Comparison of ENCODE assay signal across 1 cellular context in genomic region chr6:2952557-2953095, GRCh38.
TF ChIP-seq lines count a peak whose summit lies in the region.

No MANE protein-coding gene starts in this region.

TF ChIP-seq in HepG2, 621 proteins besides CTCF, POLR2A, EP300 and RAD21 (continued from another document and continues in another):
- TF ChIP-seq NPAS2 (CRISPR knock-in tag; IDR thresholded peaks at IDR 0.05; ENCODE audit: borderline replicate concordance) (no peak), CC2D1A (CRISPR knock-in tag; IDR thresholded peaks at IDR 0.05) (0 out of 2 replicates have a peak, but pooled peaks have one; percentile 92), KDM2A (CRISPR knock-in tag; IDR thresholded peaks at IDR 0.05; ENCODE audit: borderline replicate concordance, low read depth) (peak; percentile 94), SMAD9 (CRISPR knock-in tag; IDR thresholded peaks at IDR 0.05) (no peak), ZSCAN9 (CRISPR knock-in tag; IDR thresholded peaks at IDR 0.05; ENCODE audit: borderline replicate concordance) (no peak; the same call in 1 of the 2 replicates), ZFY (CRISPR knock-in tag; IDR thresholded peaks at IDR 0.05) (peak; percentile 67; the same call in 1 of the 2 replicates), NFYC (CRISPR knock-in tag; IDR thresholded peaks at IDR 0.05) (peak; percentile 52; the same call in 1 of the 2 replicates), ZNF546 (CRISPR knock-in tag; conservative IDR thresholded peaks at IDR 0.05) (0 out of 2 replicates have a peak, but pooled peaks have one; percentile 35), SP1 (IDR thresholded peaks at IDR 0.05) (no peak), SP1 (CRISPR knock-in tag; IDR thresholded peaks at IDR 0.05) (no peak), PAWR (CRISPR knock-in tag; IDR thresholded peaks at IDR 0.05; ENCODE audit: borderline replicate concordance) (no peak), PRDM10 (CRISPR knock-in tag; IDR thresholded peaks at IDR 0.05; ENCODE audit: low read depth) (peak; percentile 94), EZH2 (conservative IDR thresholded peaks at IDR 0.05; ENCODE audit: low read depth, low read length) (no peak), SKI (IDR thresholded peaks at IDR 0.05; ENCODE audit: partially characterized antibody) (peak; percentile 46), ZNF564 (CRISPR knock-in tag; IDR thresholded peaks at IDR 0.05) (no peak), CHCHD3 (CRISPR knock-in tag; IDR thresholded peaks at IDR 0.05) (no peak), ZNF556 (CRISPR knock-in tag; IDR thresholded peaks at IDR 0.05; ENCODE audit: borderline replicate concordance) (peak; percentile 79; the same call in 1 of the 2 replicates), KIAA2018 (CRISPR knock-in tag; IDR thresholded peaks at IDR 0.05; ENCODE audit: borderline replicate concordance) (no peak), ZBTB25 (CRISPR knock-in tag; IDR thresholded peaks at IDR 0.05) (peak; percentile 24; the same call in 1 of the 2 replicates), ZBTB46 (CRISPR knock-in tag; IDR thresholded peaks at IDR 0.05; ENCODE audit: borderline replicate concordance) (0 out of 2 replicates have a peak, but pooled peaks have one; percentile 47), YY1 (IDR thresholded peaks at IDR 0.05; ENCODE audit: insufficient read depth, insufficient replicate concordance, low read depth, low read length) (peak; percentile 68), ZNF572 (CRISPR knock-in tag; IDR thresholded peaks at IDR 0.05) (no peak), ZNF337 (CRISPR knock-in tag; IDR thresholded peaks at IDR 0.05; ENCODE audit: borderline replicate concordance, low read depth) (no peak; the same call in 1 of the 2 replicates), ZBTB26 (CRISPR knock-in tag; IDR thresholded peaks at IDR 0.05; ENCODE audit: borderline replicate concordance) (peak; percentile 57), TCF12 (IDR thresholded peaks at IDR 0.05) (no peak), TCF12 (CRISPR knock-in tag; IDR thresholded peaks at IDR 0.05) (no peak), HNRNPL (IDR thresholded peaks at IDR 0.05; ENCODE audit: low read depth, low read length) (0 out of 2 replicates have a peak, but pooled peaks have one; percentile 62), SNRNP70 (IDR thresholded peaks at IDR 0.05; ENCODE audit: low read depth, low read length) (no peak), TCF7 (IDR thresholded peaks at IDR 0.05; ENCODE audit: low read depth) (no peak), CAMTA2 (CRISPR knock-in tag; IDR thresholded peaks at IDR 0.05; ENCODE audit: borderline replicate concordance) (0 out of 2 replicates have a peak, but pooled peaks have one; percentile 65), ISL2 (CRISPR knock-in tag; IDR thresholded peaks at IDR 0.05) (peak; percentile 55; the same call in 1 of the 2 replicates), ZNF530 (CRISPR knock-in tag; IDR thresholded peaks at IDR 0.05; ENCODE audit: low read depth) (no peak), LCORL (IDR thresholded peaks at IDR 0.05) (no peak), LCORL (CRISPR knock-in tag; IDR thresholded peaks at IDR 0.05) (peak; percentile 83; the same call in 1 of the 2 replicates), SP140L (CRISPR knock-in tag; IDR thresholded peaks at IDR 0.05; ENCODE audit: borderline replicate concordance) (no peak), HNF1B (CRISPR knock-in tag; IDR thresholded peaks at IDR 0.05) (peak; percentile 90), ZNF607 (CRISPR knock-in tag; IDR thresholded peaks at IDR 0.05; ENCODE audit: borderline replicate concordance) (no peak)
